In the genomic region with DNA sequence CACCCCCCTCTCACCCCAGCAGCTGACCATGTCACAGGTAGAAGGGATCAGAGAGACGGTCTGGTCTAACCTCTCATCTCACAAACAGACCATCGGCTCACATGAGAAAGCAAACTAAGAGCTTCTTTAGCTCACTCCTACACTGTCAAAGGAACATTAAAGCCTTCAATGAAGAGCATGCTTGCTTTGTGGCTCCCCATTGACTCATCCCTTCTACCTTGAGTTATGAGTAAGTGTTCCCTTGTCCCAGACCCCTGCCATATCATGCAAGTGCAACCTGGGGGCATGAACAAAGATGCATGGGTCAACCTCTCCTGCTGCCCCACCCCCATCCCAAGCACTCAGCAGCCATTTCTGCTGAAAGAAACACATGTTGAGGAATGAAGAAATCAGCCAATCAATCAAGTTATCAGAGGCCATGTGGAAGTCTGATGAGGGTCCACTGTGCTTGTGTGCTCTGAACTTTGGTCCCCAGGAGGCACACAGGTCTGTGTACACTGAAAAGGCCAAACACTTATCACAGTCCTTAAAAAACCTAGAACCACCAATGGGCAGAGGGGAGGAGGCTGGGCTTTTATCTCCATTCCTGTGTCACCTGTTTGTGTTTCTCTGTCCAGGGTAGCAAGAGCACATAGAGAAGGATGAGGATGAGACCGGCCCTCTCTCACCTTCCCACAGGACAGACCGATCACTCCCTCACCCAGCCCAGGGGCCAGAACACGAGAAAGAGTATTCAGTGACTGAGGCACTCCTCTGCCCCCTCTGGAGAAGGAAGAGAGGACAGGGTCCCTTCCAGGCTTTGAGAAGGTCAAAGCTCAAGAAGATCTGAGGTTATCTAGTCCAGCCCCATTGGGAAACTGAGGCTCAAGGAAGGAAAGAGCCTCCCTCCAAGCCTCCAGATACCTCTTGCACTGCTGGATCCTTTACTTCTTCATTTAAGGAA, we compare ENCODE assay signal across 35 cellular contexts. TPM values are rescaled to one million over a fixed set of nuclear protein-coding genes. Genes with fewer than 3 reads are reported as not detected.
DNase-seq lines count a peak whose midpoint lies in the region; ATAC-seq, FAIRE-seq and TF ChIP-seq lines count a peak whose summit lies in the region.
"Had no signal": no experiment of that assay in that cellular context is flagged by ENCODE, and none has a peak within 500 bp of the region (broad histone marks: within the 10 kb centered on the region; RNA-seq: fewer than 3 reads in every experiment).

No MANE protein-coding gene starts in this region.

- no peaks in the 10 kb centered on the region for H3K9me3 Mint-ChIP-seq in activated CD4-positive, alpha-beta T cell treated with anti-CD3 and anti-CD28 coated beads for 36 hours (ENCODE audit: low read depth)
- H3K9me3 Mint-ChIP-seq: activated CD4-positive, alpha-beta memory T cell treated with anti-CD3 and anti-CD28 coated beads, Interleukin-2, amount 10 ng/mL, durations not matched to agents 7 days and 5 days; CD14-positive monocyte; nephron progenitor cell had no signal

- no peaks in the 10 kb centered on the region for H3K4me1 Mint-ChIP-seq in activated CD4-positive, alpha-beta T cell treated with anti-CD3 and anti-CD28 coated beads for 36 hours
- H3K4me1 Mint-ChIP-seq: activated CD4-positive, alpha-beta memory T cell treated with anti-CD3 and anti-CD28 coated beads, Interleukin-2, amount 10 ng/mL, durations not matched to agents 7 days and 5 days; CD14-positive monocyte had no signal

- H2BK5ac ChIP-seq in neuronal stem cell (ENCODE audit: low read length), result no peak overlapping the region

- no peak overlapping the region for H4K91ac ChIP-seq in neuronal stem cell (ENCODE audit: low read depth, low read length, poor library complexity)

- no peaks in the 10 kb centered on the region for H3K27me3 Mint-ChIP-seq in activated CD4-positive, alpha-beta T cell treated with anti-CD3 and anti-CD28 coated beads for 36 hours
- H3K27me3 Mint-ChIP-seq: activated CD4-positive, alpha-beta memory T cell treated with anti-CD3 and anti-CD28 coated beads, Interleukin-2, amount 10 ng/mL, durations not matched to agents 7 days and 5 days; activated naive CD8-positive, alpha-beta T cell had no signal

- H3K79me2 ChIP-seq in K562 (ENCODE audit: control insufficient read depth, insufficient read depth, low read length) (no peaks in the 10 kb centered on the region), hepatocyte (no peaks in the 10 kb centered on the region)

- no peaks in the 10 kb centered on the region for H3K9me1 ChIP-seq in K562 (ENCODE audit: control insufficient read depth, insufficient read depth, low read length)

- no peak overlapping the region for H2AK5ac ChIP-seq in neuronal stem cell (ENCODE audit: low read depth, low read length)

- no peak overlapping the region for H3K23ac ChIP-seq in neuronal stem cell (ENCODE audit: low read depth, low read length, poor library complexity)

- no peak overlapping the region for H2AFZ ChIP-seq in K562 (ENCODE audit: low read depth, low read length)
- H2AFZ ChIP-seq in neuronal stem cell (ENCODE audit: low read length), result no peak overlapping the region
- H2AFZ ChIP-seq in hepatocyte, result no peak overlapping the region
- H2AFZ ChIP-seq: PC-9 had no signal

- H3K4me3 ChIP-seq in K562, result no peak overlapping the region
- H3K4me3 ChIP-seq in neuronal stem cell (ENCODE audit: low read length in 2 of 2), result no peak overlapping the region
- no peak overlapping the region for H3K4me3 ChIP-seq in hepatocyte
- H3K4me3 ChIP-seq: ovary, PC-9, upper lobe of right lung had no signal

- intact Hi-C loops in activated CD4-positive, alpha-beta T cell treated with anti-CD3 and anti-CD28 coated beads for 36 hours (cut with DNase I, micrococcal nuclease), result no loop called here
- intact Hi-C loops in K562 (cut with micrococcal nuclease), result no loop called here

- POLR2A ChIA-PET in activated CD4-positive, alpha-beta T cell treated with anti-CD3 and anti-CD28 coated beads for 36 hours (lab: Charles Lee), result no interaction called here
- POLR2A ChIA-PET in K562 (lab: Yijun Ruan, JAX), result interaction anchor here (0.5 to 1.1 kb wide), 4 partner anchors 12 to 231 kb away, joined by 3 to 4 read pairs (median 3); no protein-coding TSS in a partner anchor

- DNase-seq in activated CD4-positive, alpha-beta T cell treated with anti-CD3 and anti-CD28 coated beads for 36 hours, result no peak
- DNase-seq in activated CD4-positive, alpha-beta T cell treated with anti-CD3 and anti-CD28 coated beads, Interleukin-2, amount 50 U/mL, for 4 hours, result no peak
- DNase-seq in K562 (ENCODE audit: extremely low read depth in 1 of 4, low spot score in 3 of 4) (no peak), neuronal stem cell (ENCODE audit: low spot score) (no peak), hepatocyte (ENCODE audit: low spot score) (no peak), epidermal melanocyte (ENCODE audit: insufficient read length, low spot score) (no peak)
- DNase-seq: 8988T; activated CD4-positive, alpha-beta memory T cell treated with anti-CD3 and anti-CD28 coated beads, Interleukin-2, amount 10 ng/mL, durations not matched to agents 7 days and 5 days; activated CD4-positive, CD25-positive, alpha-beta regulatory T cell treated with anti-CD3 and anti-CD28 coated beads, Interleukin-2, amount 50 U/mL, for 72 hours; aorta; central memory CD4-positive, alpha-beta T cell; cortex of kidney; DND-41; effector memory CD4-positive, alpha-beta T cell; GF-D8; Kasumi-1; left colon; NCI-H1436; NCI-H2081; NCI-H2227 treated with DMSO at 0.1 percent for 48 hours; NCI-H526 treated with DMSO at 0.1 percent for 48 hours; nephron progenitor cell; PC-9; SK-N-SH; stimulated activated naive CD4-positive, alpha-beta T cell; T-helper 17 cell; upper lobe of right lung had no signal

- H3K4me1 ChIP-seq in K562 (replicated peaks in 1 of 2; ENCODE audit: control insufficient read depth in 2 of 2, insufficient read depth in 2 of 2, low read length in 2 of 2), result no peaks in the 10 kb centered on the region
- no peaks in the 10 kb centered on the region for H3K4me1 ChIP-seq in neuronal stem cell (ENCODE audit: control insufficient read depth in 2 of 2, insufficient read depth in 1 of 2, low read depth in 1 of 2, low read length in 2 of 2)
- H3K4me1 ChIP-seq in hepatocyte (ENCODE audit: insufficient read depth), result no peaks in the 10 kb centered on the region
- H3K4me1 ChIP-seq: upper lobe of right lung had no signal

- H4K8ac ChIP-seq in neuronal stem cell (ENCODE audit: low read depth, low read length), result no peak overlapping the region

- in situ Hi-C loops in K562 (cut with MboI), result no loop called here

- 0 out of 4 replicates have a peak, but pooled peaks of 1 of the 2 experiments have one; percentile 3 for TF ChIP-seq RAD21 in K562 (CRISPR knock-in tag; conservative IDR thresholded peaks at IDR 0.05 in 1 of 2, IDR thresholded peaks at IDR 0.05 in 1 of 2)

- H3K27me3 ChIP-seq in K562 (ENCODE audit: control insufficient read depth in 2 of 2, insufficient read depth in 2 of 2, low read length in 2 of 2), result peaks cover 22 to 41% of the 10 kb centered on the region in 2 experiments; a peak in 3 of 5 replicates
- H3K27me3 ChIP-seq in neuronal stem cell (ENCODE audit: control insufficient read depth in 3 of 3, insufficient read depth in 3 of 3, low read depth in 1 of 3, low read length in 3 of 3), result no peaks in the 10 kb centered on the region
- no peaks in the 10 kb centered on the region for H3K27me3 ChIP-seq in hepatocyte
- H3K27me3 ChIP-seq: ovary, upper lobe of right lung had no signal

- CTCF ChIA-PET in activated CD4-positive, alpha-beta T cell treated with anti-CD3 and anti-CD28 coated beads for 36 hours (lab: Charles Lee), result interaction anchor here (0.6 to 1.4 kb wide), 5 partner anchors 14 to 256 kb away, joined by 3 to 10 read pairs (median 3); no protein-coding TSS in a partner anchor
- CTCF ChIA-PET in K562 (lab: Yijun Ruan, JAX; ENCODE audit: low intra/inter-chr PET ratio), result no interaction called here

- no peak overlapping the region for H3K9ac ChIP-seq in K562 (ENCODE audit: insufficient read depth in 1 of 2, low read depth in 2 of 2, low read length in 2 of 2)
- H3K9ac ChIP-seq in neuronal stem cell (ENCODE audit: low read depth, low read length, poor library complexity), result no peak overlapping the region
- H3K9ac ChIP-seq: SK-N-SH had no signal

- H3K4me3 Mint-ChIP-seq in activated CD4-positive, alpha-beta T cell treated with anti-CD3 and anti-CD28 coated beads for 36 hours, result no peak overlapping the region
- H3K4me3 Mint-ChIP-seq: activated CD4-positive, alpha-beta memory T cell treated with anti-CD3 and anti-CD28 coated beads, Interleukin-2, amount 10 ng/mL, durations not matched to agents 7 days and 5 days; activated naive CD8-positive, alpha-beta T cell; CD14-positive monocyte; nephron progenitor cell; T-helper 17 cell had no signal

- no peak overlapping the region for H3K4ac ChIP-seq in neuronal stem cell (ENCODE audit: low read length)

- TF ChIP-seq CTCF in K562 (IDR thresholded peaks at IDR 0.05 in 2 of 3, conservative IDR thresholded peaks at IDR 0.05 in 1 of 3; ENCODE audit: insufficient read depth in 2 of 3, low read depth in 1 of 3, low read length in 3 of 3) (peak in 1 of 3 experiments; percentile 7; a peak in 1 of 6 replicates), hepatocyte (IDR thresholded peaks at IDR 0.05; ENCODE audit: poor library complexity) (no peak)

- H3K14ac ChIP-seq in neuronal stem cell (ENCODE audit: low read length), result no peak overlapping the region

- H3K9me3 ChIP-seq in K562 (replicated peaks; ENCODE audit: control insufficient read depth, insufficient read depth, low read depth, low read length) (no peaks in the 10 kb centered on the region), neuronal stem cell (replicated peaks in 1 of 2; ENCODE audit: control insufficient read depth in 2 of 2, insufficient read depth in 1 of 2, low read depth in 1 of 2, low read length in 2 of 2) (no peaks in the 10 kb centered on the region), hepatocyte (ENCODE audit: low read depth) (no peaks in the 10 kb centered on the region)
- H3K9me3 ChIP-seq: ovary, SK-N-SH, upper lobe of right lung had no signal

- peak; percentile 66 for ATAC-seq in activated CD4-positive, alpha-beta T cell treated with anti-CD3 and anti-CD28 coated beads for 36 hours
- peak; percentile 67 for ATAC-seq in K562
- ATAC-seq: left colon, T-helper 17 cell, upper lobe of right lung had no signal

- no peak overlapping the region for H2BK120ac ChIP-seq in neuronal stem cell (ENCODE audit: low read depth, low read length)

- H3K36me3 ChIP-seq in K562 (ENCODE audit: control insufficient read depth, insufficient read depth, low read length) (no peaks in the 10 kb centered on the region), neuronal stem cell (replicated peaks in 1 of 2; ENCODE audit: control insufficient read depth in 2 of 2, insufficient read depth in 2 of 2, low read length in 2 of 2) (no peaks in the 10 kb centered on the region), hepatocyte (replicated peaks; ENCODE audit: insufficient read depth, low read depth) (no peaks in the 10 kb centered on the region)
- H3K36me3 ChIP-seq: ovary, upper lobe of right lung had no signal

- H4K20me1 ChIP-seq in K562 (replicated peaks; ENCODE audit: control insufficient read depth, insufficient read depth, low read length) (peaks cover 13% of the 10 kb centered on the region; the same call in 1 of the 2 replicates), hepatocyte (ENCODE audit: insufficient read depth, poor library complexity, severe bottlenecking) (no peaks in the 10 kb centered on the region)

- H2BK12ac ChIP-seq in neuronal stem cell (ENCODE audit: low read length), result no peak overlapping the region

- H3K36me3 Mint-ChIP-seq in activated CD4-positive, alpha-beta T cell treated with anti-CD3 and anti-CD28 coated beads for 36 hours (ENCODE audit: low read depth), result no peaks in the 10 kb centered on the region
- H3K36me3 Mint-ChIP-seq: CD14-positive monocyte had no signal

- H3K27ac ChIP-seq in K562 (ENCODE audit: extremely low read depth, low read depth, low read length) (no peak overlapping the region), neuronal stem cell (replicated peaks; ENCODE audit: low read length) (no peak overlapping the region), hepatocyte (no peak overlapping the region)
- H3K27ac ChIP-seq: PC-9, upper lobe of right lung had no signal

- no peak overlapping the region for H3K27ac Mint-ChIP-seq in activated CD4-positive, alpha-beta T cell treated with anti-CD3 and anti-CD28 coated beads for 36 hours
- H3K27ac Mint-ChIP-seq: activated CD4-positive, alpha-beta memory T cell treated with anti-CD3 and anti-CD28 coated beads, Interleukin-2, amount 10 ng/mL, durations not matched to agents 7 days and 5 days; activated naive CD8-positive, alpha-beta T cell; CD14-positive monocyte; nephron progenitor cell; T-helper 17 cell had no signal

- H2BK15ac ChIP-seq in neuronal stem cell (ENCODE audit: low read length), result no peak overlapping the region

- no peak for FAIRE-seq in K562 (lab: Jason Lieb, UNC)

- BruUV-seq in K562 (replicated peaks; lab: Mats Ljungman, UMichigan), result no TSS peak

- no peak for TF ChIP-seq POLR2A in K562 (conservative IDR thresholded peaks at IDR 0.05)

- H3K79me1 ChIP-seq in neuronal stem cell (ENCODE audit: low read depth, low read length), result no peaks in the 10 kb centered on the region

- no peak for TF ChIP-seq EP300 in K562 (IDR thresholded peaks at IDR 0.05; ENCODE audit: low read length)

- no peaks in the 10 kb centered on the region for H3K9me2 ChIP-seq in hepatocyte (replicated peaks; ENCODE audit: insufficient read depth)
- H3K9me2 ChIP-seq: SK-N-SH had no signal

- peak overlapping the region; percentile 64 for H3K18ac ChIP-seq in neuronal stem cell (ENCODE audit: low read length)

- H3K4me2 ChIP-seq in K562 (ENCODE audit: insufficient read depth, low read length) (no peak overlapping the region), neuronal stem cell (ENCODE audit: insufficient read depth, low read length, poor library complexity, severe bottlenecking) (no peak overlapping the region), hepatocyte (no peak overlapping the region)
- H3K4me2 ChIP-seq: PC-9, SK-N-SH had no signal

- 0% methylated on average over 5 of the region's 5 CpGs for WGBS in K562 (ENCODE audit: insufficient coverage, low coverage, missing lambda C conversion rate)
- WGBS in neuronal stem cell (ENCODE audit: extremely low coverage in 2 of 2, insufficient read length in 2 of 2, insufficient replicate concordance in 1 of 2), 2 donors, result no CpG with 5 or more reads among the region's 5 CpGs
- WGBS in hepatocyte (ENCODE audit: low lambda C conversion rate, missing lambda C conversion rate), result 75% methylated on average over 5 of the region's 5 CpGs

RNA-seq across cellular contexts. Expression of gene ETNK2, which starts 9.5 kb away (rescaled TPM):
- total RNA-seq in activated CD4-positive, alpha-beta T cell treated with anti-CD3 and anti-CD28 coated beads for 36 hours, result under 1 TPM; 0.77 to 0.82 TPM
- not detected in 2 replicates for total RNA-seq in K562 (2011; cell fraction: chromatin; rRNA removed; ENCODE audit: low replicate concordance)
- total RNA-seq in K562 (2011; cell fraction: nucleolus; rRNA removed), result 0.17 TPM in 1 of 2 replicates, not detected in the other
- not detected in 2 replicates for total RNA-seq in K562 (2011; cell fraction: nucleoplasm; rRNA removed)
- total RNA-seq in K562 (2014; rRNA removed) (0.05 TPM in 1 of 2 replicates, not detected in the other), K562 (2014; rRNA removed; fragmentation: Illumina TruSeq; extraction: Trizol) (not detected in 2 replicates), K562 (2015; rRNA removed; fragmentation: Illumina TruSeq; extraction: Trizol) (not detected in 2 replicates), K562 (2021) (0.13 TPM in 2 replicates), hepatocyte (51.1 and 59.4 TPM in 2 replicates)
- polyA plus RNA-seq in K562 (2011; rRNA removed) (0.38 and 0.51 TPM in 2 replicates), K562 (2014; fragmentation: Illumina TruSeq; extraction: Trizol) (0.16 and 0.30 TPM in 2 replicates), K562 (2014; fragmentation: Nextera tagmentation; extraction: Ambion mirVana) (not detected), K562 (2014; rRNA removed) (0.03 TPM in 1 of 2 replicates, not detected in the other), hepatocyte (50.7 and 71.9 TPM in 2 replicates)
- 0.44 and 0.58 TPM in 2 replicates for polyA plus RNA-seq in K562 (2011; cell fraction: cytosol; rRNA removed)
- polyA plus RNA-seq in K562 (2011; cell fraction: nucleus; rRNA removed), result 0.41 and 0.48 TPM in 2 replicates
- 0.04 and 0.08 TPM in 2 replicates for polyA plus RNA-seq in K562 (2012)
- polyA minus RNA-seq in K562 (2011; rRNA and poly(A)+ RNA removed), result 0.21 and 0.28 TPM in 2 replicates
- polyA minus RNA-seq in K562 (2011; cell fraction: cytosol; rRNA and poly(A)+ RNA removed), result 0.57 TPM in 1 of 2 replicates, not detected in the other
- polyA minus RNA-seq in K562 (2011; cell fraction: nucleus; rRNA and poly(A)+ RNA removed), result 0.13 TPM in 1 of 2 replicates, not detected in the other
- polyA plus RNA-seq in neuronal stem cell (2013, experiment 1 of 2), result 8.8 TPM
- 8.4 TPM for polyA plus RNA-seq in neuronal stem cell (2013, experiment 2 of 2)
- polyA plus RNA-seq: CD14-positive monocyte had no signal

RNA-seq across cellular contexts. Expression of gene REN, which starts 23.8 kb away (rescaled TPM):
- not detected for total RNA-seq in activated CD4-positive, alpha-beta T cell treated with anti-CD3 and anti-CD28 coated beads for 36 hours
- 0.58 and 3.3 TPM in 2 replicates for total RNA-seq in K562 (2011; cell fraction: chromatin; rRNA removed; ENCODE audit: low replicate concordance)
- 1.8 and 3.0 TPM in 2 replicates for total RNA-seq in K562 (2011; cell fraction: nucleolus; rRNA removed)
- 2.1 TPM in 1 of 2 replicates, not detected in the other for total RNA-seq in K562 (2011; cell fraction: nucleoplasm; rRNA removed)
- total RNA-seq in K562 (2014; rRNA removed) (2.7 and 3.6 TPM in 2 replicates), K562 (2014; rRNA removed; fragmentation: Illumina TruSeq; extraction: Trizol) (1.3 and 1.7 TPM in 2 replicates), K562 (2015; rRNA removed; fragmentation: Illumina TruSeq; extraction: Trizol) (8.6 and 9.9 TPM in 2 replicates), K562 (2021) (1.7 and 1.9 TPM in 2 replicates), hepatocyte (15.4 and 16.2 TPM in 2 replicates)
- polyA plus RNA-seq in K562 (2011; rRNA removed) (0.73 and 5.8 TPM in 2 replicates), K562 (2014; fragmentation: Illumina TruSeq; extraction: Trizol) (2.9 and 3.1 TPM in 2 replicates), K562 (2014; fragmentation: Nextera tagmentation; extraction: Ambion mirVana) (1 to 10 TPM; 3.1 to 3.9 TPM), K562 (2014; rRNA removed) (1.9 and 2.0 TPM in 2 replicates), hepatocyte (18.4 and 39.7 TPM in 2 replicates)
- 0.87 and 14.1 TPM in 2 replicates for polyA plus RNA-seq in K562 (2011; cell fraction: cytosol; rRNA removed)
- polyA plus RNA-seq in K562 (2011; cell fraction: nucleus; rRNA removed), result 1.0 and 19.2 TPM in 2 replicates
- polyA plus RNA-seq in K562 (2012), result 5.2 and 6.4 TPM in 2 replicates
- polyA minus RNA-seq in K562 (2011; rRNA and poly(A)+ RNA removed), result 0.51 and 7.6 TPM in 2 replicates
- polyA minus RNA-seq in K562 (2011; cell fraction: cytosol; rRNA and poly(A)+ RNA removed), result 3.8 TPM in 1 of 2 replicates, not detected in the other
- polyA minus RNA-seq in K562 (2011; cell fraction: nucleus; rRNA and poly(A)+ RNA removed), result 0.44 and 1.3 TPM in 2 replicates
- not detected for polyA plus RNA-seq in neuronal stem cell (2013, experiment 1 of 2)
- polyA plus RNA-seq in neuronal stem cell (2013, experiment 2 of 2), result not detected
- total RNA-seq: activated CD4-positive, alpha-beta memory T cell treated with anti-CD3 and anti-CD28 coated beads, Interleukin-2, amount 10 ng/mL, durations not matched to agents 7 days and 5 days; aorta; mucosa of gallbladder; renal cortical epithelial cell; skeletal muscle tissue; T-helper 17 cell; temporal lobe had no signal
- polyA plus RNA-seq: aorta, CD14-positive monocyte, SK-N-SH had no signal

RNA-seq across cellular contexts. Expression of gene KISS1, which starts 54.0 kb away (rescaled TPM):
- total RNA-seq in activated CD4-positive, alpha-beta T cell treated with anti-CD3 and anti-CD28 coated beads for 36 hours, result not detected
- total RNA-seq in K562 (2011; cell fraction: chromatin; rRNA removed; ENCODE audit: low replicate concordance), result not detected in 2 replicates
- not detected in 2 replicates for total RNA-seq in K562 (2011; cell fraction: nucleolus; rRNA removed)
- not detected in 2 replicates for total RNA-seq in K562 (2011; cell fraction: nucleoplasm; rRNA removed)
- not detected in 2 replicates for total RNA-seq in K562 (2014; rRNA removed)
- not detected in 2 replicates for total RNA-seq in K562 (2014; rRNA removed; fragmentation: Illumina TruSeq; extraction: Trizol)
- not detected in 2 replicates for total RNA-seq in K562 (2015; rRNA removed; fragmentation: Illumina TruSeq; extraction: Trizol)
- total RNA-seq in K562 (2021), result not detected in 2 replicates
- 0.31 TPM in 1 of 2 replicates, not detected in the other for polyA plus RNA-seq in K562 (2011; rRNA removed)
- polyA plus RNA-seq in K562 (2011; cell fraction: cytosol; rRNA removed), result 0.58 TPM in 1 of 2 replicates, not detected in the other
- polyA plus RNA-seq in K562 (2011; cell fraction: nucleus; rRNA removed), result not detected in 2 replicates
- polyA plus RNA-seq in K562 (2012), result not detected in 2 replicates
- polyA plus RNA-seq in K562 (2014; fragmentation: Illumina TruSeq; extraction: Trizol), result not detected in 2 replicates
- not detected for polyA plus RNA-seq in K562 (2014; fragmentation: Nextera tagmentation; extraction: Ambion mirVana)
- polyA plus RNA-seq in K562 (2014; rRNA removed), result not detected in 2 replicates
- not detected in 2 replicates for polyA minus RNA-seq in K562 (2011; rRNA and poly(A)+ RNA removed)
- not detected in 2 replicates for polyA minus RNA-seq in K562 (2011; cell fraction: cytosol; rRNA and poly(A)+ RNA removed)
- not detected in 2 replicates for polyA minus RNA-seq in K562 (2011; cell fraction: nucleus; rRNA and poly(A)+ RNA removed)
- polyA plus RNA-seq in neuronal stem cell (2013, experiment 1 of 2), result not detected
- polyA plus RNA-seq in neuronal stem cell (2013, experiment 2 of 2), result not detected
- 2.2 and 12.9 TPM in 2 replicates for total RNA-seq in hepatocyte
- 2.0 TPM in 2 replicates for polyA plus RNA-seq in hepatocyte
- total RNA-seq: activated CD4-positive, alpha-beta memory T cell treated with anti-CD3 and anti-CD28 coated beads, Interleukin-2, amount 10 ng/mL, durations not matched to agents 7 days and 5 days; aorta; mucosa of gallbladder; renal cortical epithelial cell; skeletal muscle tissue; temporal lobe had no signal
- polyA plus RNA-seq: CD14-positive monocyte, esophagus, ovary had no signal

Comparison
In these comparisons a context has a peak if more than half of its experiments do, and no peak if none do; other contexts are left out.
1. RNA of gene ETNK2, which starts 9.5 kb away (total RNA-seq): 51.1 to 59.4 TPM in hepatocyte; 0.77 to 0.82 TPM in activated CD4-positive, alpha-beta T cell treated with anti-CD3 and anti-CD28 coated beads for 36 hours and 0.05 to 0.17 TPM in K562; every median in the first group is over 10 times any median in the second.